In the genomic region with DNA sequence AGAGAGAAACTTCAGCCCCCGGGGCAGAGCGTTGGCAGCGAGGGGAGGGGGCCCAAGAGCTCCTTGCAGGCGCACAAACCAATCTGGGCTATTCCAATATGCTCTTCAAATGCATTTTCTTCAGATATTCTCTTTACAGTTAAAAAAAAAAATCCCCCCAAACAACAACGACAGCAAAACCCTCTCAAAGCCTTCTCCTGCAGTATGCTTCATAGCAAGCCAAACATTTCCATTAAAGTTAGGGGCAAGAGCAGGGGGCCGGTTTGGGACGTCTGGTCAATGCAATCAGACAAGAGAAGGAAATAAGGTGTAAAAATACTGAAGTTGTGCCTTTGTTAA, we compare ENCODE assay signal across 1 cellular context.
TF ChIP-seq lines count a peak whose summit lies in the region.

No MANE protein-coding gene starts in this region.

TF ChIP-seq in GM23338, 12 proteins besides CTCF, POLR2A, EP300 and RAD21 (continued from another document):
- TF ChIP-seq, protein P1, sequence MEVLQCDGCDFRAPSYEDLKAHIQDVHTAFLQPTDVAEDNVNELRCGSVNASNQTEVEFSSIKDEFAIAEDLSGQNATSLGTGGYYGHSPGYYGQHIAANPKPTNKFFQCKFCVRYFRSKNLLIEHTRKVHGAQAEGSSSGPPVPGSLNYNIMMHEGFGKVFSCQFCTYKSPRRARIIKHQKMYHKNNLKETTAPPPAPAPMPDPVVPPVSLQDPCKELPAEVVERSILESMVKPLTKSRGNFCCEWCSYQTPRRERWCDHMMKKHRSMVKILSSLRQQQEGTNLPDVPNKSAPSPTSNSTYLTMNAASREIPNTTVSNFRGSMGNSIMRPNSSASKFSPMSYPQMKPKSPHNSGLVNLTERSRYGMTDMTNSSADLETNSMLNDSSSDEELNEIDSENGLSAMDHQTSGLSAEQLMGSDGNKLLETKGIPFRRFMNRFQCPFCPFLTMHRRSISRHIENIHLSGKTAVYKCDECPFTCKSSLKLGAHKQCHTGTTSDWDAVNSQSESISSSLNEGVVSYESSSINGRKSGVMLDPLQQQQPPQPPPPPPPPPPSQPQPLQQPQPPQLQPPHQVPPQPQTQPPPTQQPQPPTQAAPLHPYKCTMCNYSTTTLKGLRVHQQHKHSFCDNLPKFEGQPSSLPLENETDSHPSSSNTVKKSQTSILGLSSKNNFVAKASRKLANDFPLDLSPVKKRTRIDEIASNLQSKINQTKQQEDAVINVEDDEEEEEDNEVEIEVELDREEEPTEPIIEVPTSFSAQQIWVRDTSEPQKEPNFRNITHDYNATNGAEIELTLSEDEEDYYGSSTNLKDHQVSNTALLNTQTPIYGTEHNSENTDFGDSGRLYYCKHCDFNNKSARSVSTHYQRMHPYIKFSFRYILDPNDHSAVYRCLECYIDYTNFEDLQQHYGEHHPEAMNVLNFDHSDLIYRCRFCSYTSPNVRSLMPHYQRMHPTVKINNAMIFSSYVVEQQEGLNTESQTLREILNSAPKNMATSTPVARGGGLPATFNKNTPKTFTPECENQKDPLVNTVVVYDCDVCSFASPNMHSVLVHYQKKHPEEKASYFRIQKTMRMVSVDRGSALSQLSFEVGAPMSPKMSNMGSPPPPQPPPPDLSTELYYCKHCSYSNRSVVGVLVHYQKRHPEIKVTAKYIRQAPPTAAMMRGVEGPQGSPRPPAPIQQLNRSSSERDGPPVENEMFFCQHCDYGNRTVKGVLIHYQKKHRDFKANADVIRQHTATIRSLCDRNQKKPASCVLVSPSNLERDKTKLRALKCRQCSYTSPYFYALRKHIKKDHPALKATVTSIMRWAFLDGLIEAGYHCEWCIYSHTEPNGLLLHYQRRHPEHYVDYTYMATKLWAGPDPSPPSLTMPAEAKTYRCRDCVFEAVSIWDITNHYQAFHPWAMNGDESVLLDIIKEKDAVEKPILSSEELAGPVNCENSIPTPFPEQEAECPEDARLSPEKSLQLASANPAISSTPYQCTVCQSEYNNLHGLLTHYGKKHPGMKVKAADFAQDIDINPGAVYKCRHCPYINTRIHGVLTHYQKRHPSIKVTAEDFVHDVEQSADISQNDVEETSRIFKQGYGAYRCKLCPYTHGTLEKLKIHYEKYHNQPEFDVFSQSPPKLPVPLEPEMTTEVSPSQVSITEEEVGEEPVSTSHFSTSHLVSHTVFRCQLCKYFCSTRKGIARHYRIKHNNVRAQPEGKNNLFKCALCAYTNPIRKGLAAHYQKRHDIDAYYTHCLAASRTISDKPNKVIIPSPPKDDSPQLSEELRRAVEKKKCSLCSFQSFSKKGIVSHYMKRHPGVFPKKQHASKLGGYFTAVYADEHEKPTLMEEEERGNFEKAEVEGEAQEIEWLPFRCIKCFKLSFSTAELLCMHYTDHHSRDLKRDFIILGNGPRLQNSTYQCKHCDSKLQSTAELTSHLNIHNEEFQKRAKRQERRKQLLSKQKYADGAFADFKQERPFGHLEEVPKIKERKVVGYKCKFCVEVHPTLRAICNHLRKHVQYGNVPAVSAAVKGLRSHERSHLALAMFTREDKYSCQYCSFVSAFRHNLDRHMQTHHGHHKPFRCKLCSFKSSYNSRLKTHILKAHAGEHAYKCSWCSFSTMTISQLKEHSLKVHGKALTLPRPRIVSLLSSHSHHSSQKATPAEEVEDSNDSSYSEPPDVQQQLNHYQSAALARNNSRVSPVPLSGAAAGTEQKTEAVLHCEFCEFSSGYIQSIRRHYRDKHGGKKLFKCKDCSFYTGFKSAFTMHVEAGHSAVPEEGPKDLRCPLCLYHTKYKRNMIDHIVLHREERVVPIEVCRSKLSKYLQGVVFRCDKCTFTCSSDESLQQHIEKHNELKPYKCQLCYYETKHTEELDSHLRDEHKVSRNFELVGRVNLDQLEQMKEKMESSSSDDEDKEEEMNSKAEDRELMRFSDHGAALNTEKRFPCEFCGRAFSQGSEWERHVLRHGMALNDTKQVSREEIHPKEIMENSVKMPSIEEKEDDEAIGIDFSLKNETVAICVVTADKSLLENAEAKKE (CRISPR knock-in tag; IDR thresholded peaks at IDR 0.05), result no peak
- no peak for TF ChIP-seq ZNF114 (CRISPR knock-in tag; IDR thresholded peaks at IDR 0.05)
TF ChIP-seq in GM23338: peak in this region for 0.
